24 cellular contexts compared by ENCODE assay signal in the genomic region with DNA sequence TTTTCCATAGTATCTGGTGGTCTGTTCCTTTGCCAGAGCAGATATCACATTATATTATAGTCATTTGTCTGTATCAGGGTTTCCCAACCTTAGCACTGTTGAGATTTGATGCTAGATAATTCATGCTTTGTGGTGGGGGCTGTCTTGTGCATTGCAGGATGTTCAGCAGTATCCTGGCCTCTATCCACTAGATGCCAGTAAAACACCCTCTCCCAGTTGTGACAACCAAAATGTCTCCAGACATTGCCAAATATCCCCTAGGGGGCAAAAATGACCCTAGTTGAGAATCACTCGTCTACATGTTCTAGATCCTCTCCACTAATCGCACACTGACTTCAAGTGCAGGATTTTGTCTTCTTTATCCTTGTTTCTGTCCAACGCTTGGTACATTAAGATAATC.
DNase-seq lines count a peak whose midpoint lies in the region; ATAC-seq and TF ChIP-seq lines count a peak whose summit lies in the region.
"Had no signal": no experiment of that assay in that cellular context is flagged by ENCODE, and none has a peak within 500 bp of the region (broad histone marks: within the 10 kb centered on the region; RNA-seq: fewer than 3 reads in every experiment).

No MANE protein-coding gene starts in this region.

- H3K27me3 Mint-ChIP-seq in chondrocyte (ENCODE audit: low read depth) = no peaks in the 10 kb centered on the region
- H3K27me3 Mint-ChIP-seq: dendritic cell treated with granulocyte-macrophage colony-stimulating factor and Interleukin-4, amounts not matched to agents 40 ng/mL and 50 ng/mL, for 4 days had no signal

- H3K4me3 ChIP-seq in osteoblast (ENCODE audit: insufficient read depth, low read length) = no peak overlapping the region
- H3K4me3 ChIP-seq: lung, pancreas, sigmoid colon had no signal

- no peaks in the 10 kb centered on the region for H3K4me1 ChIP-seq in osteoblast (ENCODE audit: insufficient read depth, low read length)
- H3K4me1 ChIP-seq: pancreas, sigmoid colon had no signal

- no peak overlapping the region for H3K27ac Mint-ChIP-seq in chondrocyte (ENCODE audit: unreplicated experiment)
- H3K27ac Mint-ChIP-seq: dendritic cell treated with granulocyte-macrophage colony-stimulating factor and Interleukin-4, amounts not matched to agents 40 ng/mL and 50 ng/mL, for 4 days; natural killer cell; T-helper 1 cell treated with Interleukin-12 subunit alpha and Interleukin-12 subunit beta and Interleukin-4 antibody, amounts not matched to agents 30 μg/mL and 1 μg/mL, for 36 hours had no signal

- no peak for ATAC-seq in GM21423 (IDR thresholded peaks at IDR 0.05; ENCODE audit: unreplicated experiment)
- no peak for ATAC-seq in HG02798 (IDR thresholded peaks at IDR 0.05; ENCODE audit: poor library complexity, unreplicated experiment)
- no peak for ATAC-seq in GM18502 (IDR thresholded peaks at IDR 0.05; ENCODE audit: poor library complexity, unreplicated experiment)
- ATAC-seq: natural killer cell, pancreas had no signal

- no peak overlapping the region for H2AFZ ChIP-seq in osteoblast (ENCODE audit: low read length)

- no peaks in the 10 kb centered on the region for H4K20me1 ChIP-seq in osteoblast (ENCODE audit: insufficient read depth, low read length)

- H3K79me2 ChIP-seq in osteoblast (ENCODE audit: insufficient read depth, low read length) = no peaks in the 10 kb centered on the region

- DNase-seq in DMS 273 (lab: John Stamatoyannopoulos, UW; ENCODE audit: unreplicated experiment) (peak; percentile 9), DMS 273 treated with DMSO at 0.1 percent for 48 hours (lab: John Stamatoyannopoulos, UW) (no peak), NCI-H69 (lab: John Stamatoyannopoulos, UW) (peak; percentile 8), chondrocyte (ENCODE audit: low spot score) (no peak), osteoblast (ENCODE audit: insufficient read length, low spot score, missing footprints) (no peak)
- DNase-seq: activated CD4-positive, alpha-beta T cell treated with anti-CD3 and anti-CD28 coated beads, Interleukin-2, amount 50 U/mL, for 48 hours; activated gamma-delta T cell; kidney; natural killer cell; NCI-H1092 treated with DMSO at 0.1 percent for 48 hours; NCI-H2107; NCI-H526 treated with DMSO at 0.1 percent for 48 hours; pancreas; SIG-M5; sigmoid colon had no signal

- H3K9me3 ChIP-seq in osteoblast (ENCODE audit: low read depth, low read length) = no peaks in the 10 kb centered on the region
- H3K9me3 ChIP-seq: pancreas, sigmoid colon had no signal

- no peaks in the 10 kb centered on the region for H3K36me3 ChIP-seq in osteoblast (ENCODE audit: insufficient read depth, low read length)
- H3K36me3 ChIP-seq: pancreas, sigmoid colon had no signal

- no peak overlapping the region for H3K27ac ChIP-seq in osteoblast (ENCODE audit: low read depth, low read length)
- H3K27ac ChIP-seq: 22Rv1, KMS-11, pancreas, sigmoid colon, VCaP had no signal

- TF ChIP-seq CTCF in chondrocyte (IDR thresholded peaks at IDR 0.05) (peak; percentile 59), osteoblast (IDR thresholded peaks at IDR 0.05; ENCODE audit: extremely low read depth, low read depth, low read length) (peak; percentile 22)

- H3K9me3 Mint-ChIP-seq in chondrocyte (ENCODE audit: low read depth) = peaks cover 3% of the 10 kb centered on the region
- H3K9me3 Mint-ChIP-seq: dendritic cell treated with granulocyte-macrophage colony-stimulating factor and Interleukin-4, amounts not matched to agents 40 ng/mL and 50 ng/mL, for 4 days; natural killer cell; T-helper 1 cell treated with Interleukin-12 subunit alpha and Interleukin-12 subunit beta and Interleukin-4 antibody, amounts not matched to agents 30 μg/mL and 1 μg/mL, for 36 hours had no signal

- H3K27me3 ChIP-seq in osteoblast (ENCODE audit: insufficient read depth, low read length) = no peaks in the 10 kb centered on the region
- H3K27me3 ChIP-seq: sigmoid colon had no signal

- H3K36me3 Mint-ChIP-seq in chondrocyte (ENCODE audit: low read depth) = no peaks in the 10 kb centered on the region
- H3K36me3 Mint-ChIP-seq: natural killer cell had no signal

- H3K4me1 Mint-ChIP-seq in chondrocyte (ENCODE audit: low read depth) = no peaks in the 10 kb centered on the region
- H3K4me1 Mint-ChIP-seq: natural killer cell had no signal

- H3K4me2 ChIP-seq in osteoblast (ENCODE audit: insufficient read depth, low read length) = no peak overlapping the region
- H3K4me2 ChIP-seq: KMS-11 had no signal

- H3K4me3 Mint-ChIP-seq in chondrocyte (ENCODE audit: unreplicated experiment) = no peak overlapping the region
- H3K4me3 Mint-ChIP-seq: dendritic cell treated with granulocyte-macrophage colony-stimulating factor and Interleukin-4, amounts not matched to agents 40 ng/mL and 50 ng/mL, for 4 days; natural killer cell; T-helper 1 cell treated with Interleukin-12 subunit alpha and Interleukin-12 subunit beta and Interleukin-4 antibody, amounts not matched to agents 30 μg/mL and 1 μg/mL, for 36 hours had no signal

Comparison
In these comparisons a context has a peak if more than half of its experiments do, and no peak if none do; other contexts are left out.
1. DNase-seq: peak in DMS 273 (single experiment) and NCI-H69 (single experiment); none in DMS 273 treated with DMSO at 0.1 percent for 48 hours (single experiment), chondrocyte (single experiment) and osteoblast (single experiment).